14 cellular contexts compared by ENCODE assay signal in genomic region chr7:51732066-51732465, GRCh38.
"Had no signal": no experiment of that assay in that cellular context is flagged by ENCODE, and none has a peak within 500 bp of the region (broad histone marks: within the 10 kb centered on the region; RNA-seq: fewer than 3 reads in every experiment).

No MANE protein-coding gene starts in this region.

- H3K4me3 ChIP-seq: esophagus muscularis mucosa, right atrium auricular region, tibial artery, vagina had no signal

- H3K4me1 Mint-ChIP-seq: activated naive CD4-positive, alpha-beta T cell treated with anti-CD3 and anti-CD28 coated beads, Interleukin-2, amount 10 ng/mL, durations not matched to agents 7 days and 5 days; stimulated activated memory B cell treated with anti-CD40 and anti-IgM and Interleukin-4, amounts not matched to agents 10 μg/mL and 1 μg/mL and 100 μg/mL, for 72 hours; T-cell had no signal

- H3K36me3 ChIP-seq: esophagus muscularis mucosa, right atrium auricular region, tibial artery, vagina had no signal

- H3K4me3 Mint-ChIP-seq: activated naive CD4-positive, alpha-beta T cell treated with anti-CD3 and anti-CD28 coated beads, Interleukin-2, amount 10 ng/mL, durations not matched to agents 7 days and 5 days; stimulated activated memory B cell treated with anti-CD40 and anti-IgM and Interleukin-4, amounts not matched to agents 10 μg/mL and 1 μg/mL and 100 μg/mL, for 72 hours; T-cell had no signal

- H3K9me3 ChIP-seq: right atrium auricular region, vagina had no signal

- H3K27me3 Mint-ChIP-seq: activated naive CD4-positive, alpha-beta T cell treated with anti-CD3 and anti-CD28 coated beads, Interleukin-2, amount 10 ng/mL, durations not matched to agents 7 days and 5 days; stimulated activated memory B cell treated with anti-CD40 and anti-IgM and Interleukin-4, amounts not matched to agents 10 μg/mL and 1 μg/mL and 100 μg/mL, for 72 hours; T-cell had no signal

- H3K27ac ChIP-seq: esophagus muscularis mucosa, right atrium auricular region, tibial artery, vagina had no signal

- H3K27me3 ChIP-seq: esophagus muscularis mucosa, right atrium auricular region, tibial artery, vagina had no signal

- H3K36me3 Mint-ChIP-seq: activated naive CD4-positive, alpha-beta T cell treated with anti-CD3 and anti-CD28 coated beads, Interleukin-2, amount 10 ng/mL, durations not matched to agents 7 days and 5 days; stimulated activated memory B cell treated with anti-CD40 and anti-IgM and Interleukin-4, amounts not matched to agents 10 μg/mL and 1 μg/mL and 100 μg/mL, for 72 hours; T-cell had no signal

- H3K27ac Mint-ChIP-seq: activated naive CD4-positive, alpha-beta T cell treated with anti-CD3 and anti-CD28 coated beads, Interleukin-2, amount 10 ng/mL, durations not matched to agents 7 days and 5 days; stimulated activated memory B cell treated with anti-CD40 and anti-IgM and Interleukin-4, amounts not matched to agents 10 μg/mL and 1 μg/mL and 100 μg/mL, for 72 hours; T-cell had no signal

- DNase-seq: activated CD4-positive, alpha-beta T cell treated with anti-CD3 and anti-CD28 coated beads, Interleukin-2, amount 50 U/mL, for 1 hour; activated naive CD4-positive, alpha-beta T cell treated with anti-CD3 and anti-CD28 coated beads, Interleukin-2, amount 10 ng/mL, durations not matched to agents 7 days and 5 days; activated T-cell treated with anti-CD3 and anti-CD28 coated beads, Interleukin-2, amount 50 U/mL, for 1 hour; cortex of kidney; effector CD4-positive, alpha-beta T cell; kidney glomerular epithelial cell; stimulated activated CD4-positive, alpha-beta T cell treated with anti-CD3 and anti-CD28 coated beads, Interleukin-2, amount 100 ng/mL, for 48 hours; T-cell; T-helper 9 cell; tibial artery had no signal

- H3K4me1 ChIP-seq: esophagus muscularis mucosa, right atrium auricular region, tibial artery, vagina had no signal
